19 cellular contexts compared by ENCODE assay signal in the genomic region with DNA sequence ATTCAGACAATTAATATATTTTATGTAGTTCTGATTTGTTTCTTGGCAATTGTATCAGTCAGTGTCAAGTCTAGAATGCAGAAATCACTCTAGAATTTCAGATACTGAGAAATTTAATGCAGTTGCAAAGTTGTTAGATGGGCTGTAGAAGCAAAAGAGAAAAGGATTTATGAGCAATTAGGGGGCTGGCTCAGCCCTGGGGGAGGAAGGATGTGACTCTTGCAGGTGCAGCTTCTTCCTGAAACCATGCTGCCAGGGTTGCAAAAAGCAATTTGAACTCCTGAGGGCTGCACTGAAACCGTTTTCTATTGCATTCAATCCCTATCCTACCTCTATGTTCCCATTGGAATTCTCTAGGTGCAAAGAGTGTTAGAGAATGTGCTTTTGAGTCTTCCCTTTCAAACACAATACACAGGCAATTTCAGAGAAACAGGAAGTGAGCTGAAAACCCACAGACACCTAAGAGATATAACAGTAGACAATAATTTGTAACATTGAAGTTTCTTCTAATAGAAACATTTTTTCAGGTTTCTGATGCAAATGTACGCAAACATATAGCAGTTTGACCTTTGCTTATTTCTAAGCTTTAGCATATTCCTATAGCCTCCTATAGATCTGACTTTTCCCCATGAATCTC.
DNase-seq lines count a peak whose midpoint lies in the region; ATAC-seq, FAIRE-seq and TF ChIP-seq lines count a peak whose summit lies in the region.
"Had no signal": no experiment of that assay in that cellular context is flagged by ENCODE, and none has a peak within 500 bp of the region (broad histone marks: within the 10 kb centered on the region; RNA-seq: fewer than 3 reads in every experiment).

No MANE protein-coding gene starts in this region.

- SMC1A ChIA-PET in GM12878 (lab: Charles Lee; ENCODE audit: uncharacterized antibody, unreplicated experiment), result interaction anchor here (0.6 to 1.9 kb wide), 5 partner anchors 9 to 50 kb away, joined by 3 to 7 read pairs (median 5); no protein-coding TSS in a partner anchor

- no peaks in the 10 kb centered on the region for H3K27me3 Mint-ChIP-seq in Calu3 (ENCODE audit: unreplicated experiment)

- ATAC-seq in GM21717 (IDR thresholded peaks at IDR 0.05; ENCODE audit: unreplicated experiment), result peak; percentile 54
- peak; percentile 73 for ATAC-seq in GM12878
- ATAC-seq in GM21423 (IDR thresholded peaks at IDR 0.05; ENCODE audit: unreplicated experiment), result no peak
- ATAC-seq: A549, Right ventricle myocardium inferior had no signal

- H3K27ac Mint-ChIP-seq in Calu3 (ENCODE audit: unreplicated experiment), result no peak overlapping the region
- H3K27ac Mint-ChIP-seq: T-helper 1 cell treated with Interleukin-12 subunit alpha and Interleukin-12 subunit beta and Interleukin-4 antibody, amounts not matched to agents 30 μg/mL and 1 μg/mL, for 36 hours had no signal

- TF ChIP-seq EP300 in GM12878 (IDR thresholded peaks at IDR 0.05; ENCODE audit: borderline replicate concordance in 1 of 2, control insufficient read depth in 1 of 2, low read depth in 2 of 2, low read length in 2 of 2), result no peak

- H3K9me3 ChIP-seq in MM.1S (replicated peaks; ENCODE audit: insufficient read depth, low read length) (no peaks in the 10 kb centered on the region), GM12878 (replicated peaks; ENCODE audit: control insufficient read depth, insufficient read depth, low read length) (no peaks in the 10 kb centered on the region)
- H3K9me3 ChIP-seq: A549, Caco-2, HAP-1 had no signal

- H2AFZ ChIP-seq in MM.1S (ENCODE audit: low read length) (no peak overlapping the region), GM12878 (ENCODE audit: control insufficient read depth, low read depth, low read length) (no peak overlapping the region)
- H2AFZ ChIP-seq: PC-9 had no signal

- no peaks in the 10 kb centered on the region for H3K27me3 ChIP-seq in MM.1S (replicated peaks; ENCODE audit: insufficient read depth, low read length)
- H3K27me3 ChIP-seq in GM12878 (replicated peaks in 1 of 2; ENCODE audit: control insufficient read depth in 2 of 2, insufficient read depth in 2 of 2, low read length in 1 of 2), result no peaks in the 10 kb centered on the region

- H3K9me2 ChIP-seq in MM.1S (replicated peaks; ENCODE audit: insufficient read depth, low read length), result no peaks in the 10 kb centered on the region

- no peaks in the 10 kb centered on the region for H3F3A ChIP-seq in MM.1S (ENCODE audit: insufficient read depth, low read length)

- H3K9ac ChIP-seq in MM.1S (ENCODE audit: low read length), result no peak overlapping the region
- no peak overlapping the region for H3K9ac ChIP-seq in GM12878 (ENCODE audit: control insufficient read depth, insufficient read depth, low read length)

- H3K79me2 ChIP-seq in MM.1S (ENCODE audit: low read length) (no peaks in the 10 kb centered on the region), GM12878 (ENCODE audit: control insufficient read depth, insufficient read depth, low read length) (no peaks in the 10 kb centered on the region)

- H4K20me1 ChIP-seq in MM.1S (ENCODE audit: insufficient read depth, low read length) (no peaks in the 10 kb centered on the region), GM12878 (ENCODE audit: control insufficient read depth, insufficient read depth) (no peaks in the 10 kb centered on the region)

- no peaks in the 10 kb centered on the region for H3K36me3 Mint-ChIP-seq in Calu3 (ENCODE audit: insufficient read depth, unreplicated experiment)

- CTCF ChIA-PET in GM12878 (lab: Yijun Ruan, JAX), result interaction anchor here (1.6 kb wide), 2 partner anchors 11 to 13 kb away, joined by 4 read pairs; no protein-coding TSS in a partner anchor
- CTCF ChIA-PET in Calu3 (lab: Charles Lee), result no interaction called here

- no TSS peak for BruUV-seq in GM12878 (replicated peaks; lab: Mats Ljungman, UMichigan)
- BruUV-seq in Calu3 (replicated peaks; lab: Mats Ljungman, UMichigan), result no TSS peak

- H3K4me1 Mint-ChIP-seq in Calu3 (ENCODE audit: low read depth, unreplicated experiment), result no peaks in the 10 kb centered on the region

- no peak overlapping the region for H3K4me3 ChIP-seq in MM.1S (ENCODE audit: low read length)
- H3K4me3 ChIP-seq in GM12878, result no peak overlapping the region
- H3K4me3 ChIP-seq: A549, HAP-1, PC-9, SK-N-MC had no signal

- FAIRE-seq in GM12891 (lab: Jason Lieb, UNC), result no peak
- no peak for FAIRE-seq in GM12878 (lab: Jason Lieb, UNC)
- FAIRE-seq: A549 had no signal

- TF ChIP-seq CTCF in MM.1S (IDR thresholded peaks at IDR 0.05; ENCODE audit: low read length) (no peak), GM12878 (IDR thresholded peaks at IDR 0.05 in 2 of 3, conservative IDR thresholded peaks at IDR 0.05 in 1 of 3; ENCODE audit: control insufficient read depth in 2 of 3, extremely low read depth in 1 of 3, insufficient read depth in 1 of 3, low read depth in 3 of 3, low read length in 3 of 3) (no peak), Calu3 (IDR thresholded peaks at IDR 0.05; ENCODE audit: unreplicated experiment) (no peak)

- H3K4me3 Mint-ChIP-seq in Calu3 (ENCODE audit: low read depth, unreplicated experiment), result no peak overlapping the region
- H3K4me3 Mint-ChIP-seq: T-helper 1 cell treated with Interleukin-12 subunit alpha and Interleukin-12 subunit beta and Interleukin-4 antibody, amounts not matched to agents 30 μg/mL and 1 μg/mL, for 36 hours had no signal

- POLR2A ChIA-PET in GM12878 (lab: Charles Lee), result no interaction called here

- WGBS in GM12878 (ENCODE audit: insufficient coverage, insufficient replicate concordance, low lambda C conversion rate, missing lambda C conversion rate), result 38% methylated on average over 2 of the region's 2 CpGs

- H3K27ac ChIP-seq in MM.1S (ENCODE audit: low read length) (peak overlapping the region; percentile 10; the same call in 1 of the 2 replicates), GM12878 (ENCODE audit: control insufficient read depth, insufficient read depth) (no peak overlapping the region)
- H3K27ac ChIP-seq: A549, PC-9, SK-N-MC had no signal

- H3K4me1 ChIP-seq in MM.1S (ENCODE audit: low read length) (peaks cover 10% of the 10 kb centered on the region), GM12878 (ENCODE audit: control insufficient read depth, insufficient read depth, low read length) (no peaks in the 10 kb centered on the region)
- H3K4me1 ChIP-seq: A549, Caco-2, HAP-1 had no signal

- no peak overlapping the region for H3K4me2 ChIP-seq in MM.1S (ENCODE audit: low read depth, low read length)
- H3K4me2 ChIP-seq in GM12878 (ENCODE audit: control insufficient read depth, insufficient read depth), result no peak overlapping the region
- H3K4me2 ChIP-seq: A549, PC-9 had no signal

- no peak for DNase-seq in GM12891 (ENCODE audit: insufficient read length, low spot score)
- peak; percentile 21 for DNase-seq in MM.1S
- no peak for DNase-seq in GM12878 (ENCODE audit: low read depth, low spot score)
- DNase-seq in kidney tubule cell (ENCODE audit: low spot score), result no peak
- DNase-seq in middle frontal gyrus (ENCODE audit: extremely low spot score, low spot score), result no peak
- DNase-seq in Calu3, result no peak
- DNase-seq: Caco-2, DMS53, NCI-H1436 treated with DMSO at 0.1 percent for 48 hours, NCI-H2081, NCI-H510A treated with DMSO at 0.1 percent for 48 hours, PC-9 had no signal

- in situ Hi-C loops in GM12878 (cut with MboI), result no loop called here

- no peaks in the 10 kb centered on the region for H3K9me3 Mint-ChIP-seq in Calu3 (ENCODE audit: low read depth, unreplicated experiment)

- no peaks in the 10 kb centered on the region for H3K36me3 ChIP-seq in MM.1S (replicated peaks; ENCODE audit: insufficient read depth, low read length)
- H3K36me3 ChIP-seq in GM12878 (ENCODE audit: control insufficient read depth in 2 of 2, insufficient read depth in 2 of 2, low read length in 1 of 2), result no peaks in the 10 kb centered on the region
- H3K36me3 ChIP-seq: HAP-1 had no signal

- RAD21 ChIA-PET in GM12878 (lab: Charles Lee; ENCODE audit: unreplicated experiment), result no interaction called here

- TF ChIP-seq POLR2A in GM12891 (IDR thresholded peaks at IDR 0.05; ENCODE audit: low read depth, low read length) (no peak), GM12878 (IDR thresholded peaks at IDR 0.05; ENCODE audit: low read depth, low read length) (no peak)

- no peak for TF ChIP-seq RAD21 in GM12878 (IDR thresholded peaks at IDR 0.05; ENCODE audit: insufficient read depth, low read depth, low read length)

- intact Hi-C loops in GM12878 (cut with micrococcal nuclease; ENCODE audit: unreplicated experiment) (no loop called here), Calu3 (cut with micrococcal nuclease; ENCODE audit: unreplicated experiment) (no loop called here)

TF ChIP-seq in GM12891, 5 proteins besides CTCF, POLR2A, EP300 and RAD21:
- TF ChIP-seq POLR2AphosphoS5 (IDR thresholded peaks at IDR 0.05; ENCODE audit: low read depth, low read length) (no peak), SPI1 (IDR thresholded peaks at IDR 0.05; ENCODE audit: low read depth, low read length) (peak; percentile 62)

TF ChIP-seq in GM12878, 131 proteins besides CTCF, POLR2A, EP300 and RAD21:
- TF ChIP-seq IKZF2 (IDR thresholded peaks at IDR 0.05) (peak in 1 of 2 experiments; percentile 21; a peak in 1 of 4 replicates), SPI1 (IDR thresholded peaks at IDR 0.05; ENCODE audit: borderline replicate concordance, insufficient read depth, low read depth, low read length) (peak; percentile 75; the same call in 1 of the 2 replicates), DPF2 (IDR thresholded peaks at IDR 0.05) (0 out of 2 replicates have a peak, but pooled peaks have one; percentile 33), NFYA (IDR thresholded peaks at IDR 0.05; ENCODE audit: borderline replicate concordance, low read depth, low read length) (no peak), ESRRA (IDR thresholded peaks at IDR 0.05; ENCODE audit: low read length) (no peak), CBFB (IDR thresholded peaks at IDR 0.05; ENCODE audit: low read depth) (no peak), IKZF1 (conservative IDR thresholded peaks at IDR 0.05) (peak; percentile 48; the same call in 1 of the 2 replicates), RUNX3 (IDR thresholded peaks at IDR 0.05; ENCODE audit: low read length) (0 out of 2 replicates have a peak, but pooled peaks have one; percentile 8), CBX5 (IDR thresholded peaks at IDR 0.05; ENCODE audit: low read depth) (no peak), ZSCAN29 (IDR thresholded peaks at IDR 0.05) (no peak), CHD2 (IDR thresholded peaks at IDR 0.05; ENCODE audit: borderline replicate concordance, low read depth, low read length) (no peak), MTA2 (IDR thresholded peaks at IDR 0.05; ENCODE audit: low read depth) (0 out of 2 replicates have a peak, but pooled peaks have one; percentile 29)
